In the genomic region with DNA sequence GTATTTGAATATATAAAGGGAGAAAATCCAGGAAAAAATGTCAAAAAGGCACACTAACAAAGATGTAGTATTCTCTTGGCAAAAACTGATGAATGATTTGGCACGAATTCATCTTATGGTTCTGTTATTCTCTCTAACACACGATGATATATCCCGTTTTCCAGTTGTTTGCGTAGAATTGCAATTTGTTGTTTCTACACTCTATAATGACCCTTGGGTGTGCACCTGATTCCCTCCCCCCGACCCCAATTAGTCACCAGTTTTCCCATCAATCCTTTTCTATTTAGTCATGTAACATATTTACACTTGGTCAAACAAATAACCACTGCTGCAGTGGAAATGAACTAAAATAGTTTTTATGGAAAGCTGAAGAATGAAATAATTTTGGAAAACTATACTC, we compare ENCODE assay signal across 1 cellular context.
TF ChIP-seq lines count a peak whose summit lies in the region.

No MANE protein-coding gene starts in this region.

TF ChIP-seq in HEK293, 187 proteins besides CTCF, POLR2A, EP300 and RAD21 (continued from another document):
- TF ChIP-seq, protein P1, sequence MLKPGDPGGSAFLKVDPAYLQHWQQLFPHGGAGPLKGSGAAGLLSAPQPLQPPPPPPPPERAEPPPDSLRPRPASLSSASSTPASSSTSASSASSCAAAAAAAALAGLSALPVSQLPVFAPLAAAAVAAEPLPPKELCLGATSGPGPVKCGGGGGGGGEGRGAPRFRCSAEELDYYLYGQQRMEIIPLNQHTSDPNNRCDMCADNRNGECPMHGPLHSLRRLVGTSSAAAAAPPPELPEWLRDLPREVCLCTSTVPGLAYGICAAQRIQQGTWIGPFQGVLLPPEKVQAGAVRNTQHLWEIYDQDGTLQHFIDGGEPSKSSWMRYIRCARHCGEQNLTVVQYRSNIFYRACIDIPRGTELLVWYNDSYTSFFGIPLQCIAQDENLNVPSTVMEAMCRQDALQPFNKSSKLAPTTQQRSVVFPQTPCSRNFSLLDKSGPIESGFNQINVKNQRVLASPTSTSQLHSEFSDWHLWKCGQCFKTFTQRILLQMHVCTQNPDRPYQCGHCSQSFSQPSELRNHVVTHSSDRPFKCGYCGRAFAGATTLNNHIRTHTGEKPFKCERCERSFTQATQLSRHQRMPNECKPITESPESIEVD (tag by site-specific recombination; IDR thresholded peaks at IDR 0.05) = peak; percentile 87
